1 cellular context compared by ENCODE assay signal in genomic region chr20:43849496-43850197, GRCh38.
TF ChIP-seq lines count a peak whose summit lies in the region.

No MANE protein-coding gene starts in this region.

TF ChIP-seq in H1, 55 proteins besides CTCF, POLR2A, EP300 and RAD21 (continued from another document):
- TF ChIP-seq KDM4A (IDR thresholded peaks at IDR 0.05; ENCODE audit: low read depth, low read length, severe bottlenecking) (no peak), YY1 (IDR thresholded peaks at IDR 0.05; ENCODE audit: low read depth, low read length) (no peak), EGR1 (IDR thresholded peaks at IDR 0.05; ENCODE audit: borderline replicate concordance, low read depth, low read length) (no peak), JUND (IDR thresholded peaks at IDR 0.05; ENCODE audit: low read length) (no peak), ASH2L (IDR thresholded peaks at IDR 0.05; ENCODE audit: low read length) (no peak), TAF1 (IDR thresholded peaks at IDR 0.05; ENCODE audit: low read depth, low read length) (no peak), EZH2 (IDR thresholded peaks at IDR 0.05; ENCODE audit: low read depth, low read length, severe bottlenecking) (no peak), SIX5 (IDR thresholded peaks at IDR 0.05; ENCODE audit: low read depth, low read length) (no peak), GTF2F1 (IDR thresholded peaks at IDR 0.05; ENCODE audit: borderline replicate concordance, low read depth, low read length) (no peak), BACH1 (IDR thresholded peaks at IDR 0.05; ENCODE audit: low read length) (no peak)
